Comparison of ENCODE assay signal across 8 cellular contexts in the genomic region with DNA sequence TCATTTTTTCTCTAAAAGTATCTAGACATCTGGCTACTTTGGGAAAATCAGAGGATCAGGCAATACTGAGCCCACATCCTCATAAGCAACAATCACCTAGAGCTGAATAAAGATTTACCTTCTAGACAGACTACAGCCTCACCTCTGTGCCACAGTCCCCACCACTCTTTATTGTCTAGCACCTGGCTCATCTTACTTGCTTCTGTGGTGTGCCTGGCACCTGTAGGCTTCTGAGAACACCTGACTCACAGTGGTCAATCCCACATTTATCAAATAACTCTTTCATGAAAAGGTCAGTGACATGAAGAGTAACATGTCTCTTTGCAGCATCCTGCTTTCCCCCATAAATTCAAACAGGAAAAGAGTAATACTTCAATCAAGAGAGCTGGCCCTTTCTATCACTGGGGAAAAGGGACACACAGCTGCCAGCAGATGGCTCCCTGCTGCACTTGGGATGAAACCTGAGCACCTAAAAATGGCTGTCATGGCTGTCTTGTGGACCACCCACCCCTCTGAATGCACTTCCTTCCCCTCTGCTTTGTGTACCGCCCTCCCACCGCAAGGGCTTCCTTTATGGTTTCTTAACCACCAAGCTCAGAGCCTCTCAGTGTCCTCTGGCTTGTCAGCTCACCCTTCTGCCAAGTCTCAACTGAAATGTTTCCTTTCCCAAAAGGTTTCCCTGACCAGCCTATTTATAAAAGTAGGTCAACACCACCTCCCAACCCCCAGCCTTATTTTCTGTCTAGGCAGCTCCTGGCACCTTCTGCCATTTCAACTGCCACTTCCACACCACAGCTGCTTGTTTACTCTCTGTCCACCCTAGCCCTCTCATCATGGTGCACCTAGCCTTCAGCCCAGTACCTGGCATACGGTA. TPM values are rescaled to one million over a fixed set of nuclear protein-coding genes. Genes with fewer than 3 reads are reported as not detected.
DNase-seq lines count a peak whose midpoint lies in the region; ATAC-seq, FAIRE-seq and TF ChIP-seq lines count a peak whose summit lies in the region.

No MANE protein-coding gene starts in this region.

- FAIRE-seq in GM18507 (lab: Jason Lieb, UNC), result peak; percentile 67

- intact Hi-C loops in Right ventricle myocardium superior (cut with DNase I), result no loop called here

- H3K4me1 ChIP-seq in Peyer's patch, result peaks cover 0 to 7% (median 2%) of the 10 kb centered on the region in 4 donors
- no peaks in the 10 kb centered on the region for H3K4me1 ChIP-seq in gastroesophageal sphincter

- H3K27ac ChIP-seq in Peyer's patch (peak overlapping the region in 1 of 4 donors; percentile 25), gastroesophageal sphincter (no peak overlapping the region)

- POLR2A ChIA-PET in AG04449 (lab: Yijun Ruan, JAX), result no interaction called here

- H3K27me3 ChIP-seq in Peyer's patch (no peaks in the 10 kb centered on the region), gastroesophageal sphincter (no peaks in the 10 kb centered on the region)

- ATAC-seq in Right ventricle myocardium superior (ENCODE audit: poor library complexity), result peak; percentile 95
- no peak for ATAC-seq in gastroesophageal sphincter

- H3K9me3 ChIP-seq in Peyer's patch (no peaks in the 10 kb centered on the region), gastroesophageal sphincter (no peaks in the 10 kb centered on the region)

- H3K36me3 ChIP-seq in Peyer's patch (peaks cover 0 to 100% (median 8%) of the 10 kb centered on the region in 3 donors), gastroesophageal sphincter (peaks cover 4 to 100% of the 10 kb centered on the region in 2 donors)

- DNase-seq in AG04449 (ENCODE audit: low read depth, low spot score) (no peak), GM18507 (ENCODE audit: extremely low spot score, insufficient read length, low read depth) (no peak), Peyer's patch (peak in 2 of 3 donors; percentile 60 to 78), Right ventricle myocardium superior (no peak), retinal pigment epithelial cell (ENCODE audit: low read depth) (no peak), occipital lobe (lab: John Stamatoyannopoulos, UW) (no peak)
- peak; percentile 80 for DNase-seq in activated effector memory CD4-positive, alpha-beta T cell treated with anti-CD3 and anti-CD28 coated beads, Interleukin-2, amount 50 U/mL, for 16 hours

- H3K4me3 ChIP-seq in AG04449 (ENCODE audit: low read depth, low read length) (no peak overlapping the region), Peyer's patch (no peak overlapping the region), retinal pigment epithelial cell (ENCODE audit: low read length) (no peak overlapping the region), gastroesophageal sphincter (no peak overlapping the region)

- WGBS in gastroesophageal sphincter (ENCODE audit: low coverage in 1 of 2), 2 donors, result 13 to 23% methylated on average over 2 to 3 of the region's 3 CpGs

- TF ChIP-seq CTCF in AG04449 (IDR thresholded peaks at IDR 0.05; ENCODE audit: insufficient read depth, low read length, missing control alignments) (peak; percentile 64), Peyer's patch (IDR thresholded peaks at IDR 0.05) (peak; percentile 14 to 46 (median 36)), retinal pigment epithelial cell (conservative IDR thresholded peaks at IDR 0.05; ENCODE audit: low read depth, low read length) (peak; percentile 69), gastroesophageal sphincter (IDR thresholded peaks at IDR 0.05) (peak in 1 of 4 experiments; percentile 21)

- no peak for TF ChIP-seq EP300 in gastroesophageal sphincter (IDR thresholded peaks at IDR 0.05)

- no peak for TF ChIP-seq POLR2A in Peyer's patch (IDR thresholded peaks at IDR 0.05)
- no peak for TF ChIP-seq POLR2A in gastroesophageal sphincter (IDR thresholded peaks at IDR 0.05)

- CTCF ChIA-PET in AG04449 (lab: Yijun Ruan, JAX), result interaction anchor here (0.9 to 10.6 kb wide), 16 partner anchors 9 to 170 kb away, joined by 3 to 150 read pairs (median 4); a partner anchor contains a TSS

RNA-seq across cellular contexts. Expression of a gene that starts 9.3 kb away (rescaled TPM):
- total RNA-seq in Peyer's patch (10 to 100 TPM; 24.0 to 46.2 (median 30.8) TPM), Right ventricle myocardium superior (23.9 TPM), occipital lobe (43.8 TPM), gastroesophageal sphincter (10 to 100 TPM; 20.3 to 38.3 (median 21.6) TPM)

RNA-seq across cellular contexts. Expression of a gene that starts 19.2 kb away (rescaled TPM):
- 10 to 100 TPM in 2 of 4 donors, 1 to 10 TPM in 2; 4.2 to 17.3 (median 10.1) TPM for total RNA-seq in Peyer's patch
- total RNA-seq in Right ventricle myocardium superior, result 23.2 TPM
- total RNA-seq in occipital lobe, result 19.5 TPM
- 10 to 100 TPM; 16.7 to 30.0 (median 23.5) TPM for total RNA-seq in gastroesophageal sphincter

RNA-seq across cellular contexts. Expression of a gene that starts 19.3 kb away (rescaled TPM):
- total RNA-seq in Peyer's patch (10 to 100 TPM; 22.8 to 74.3 (median 47.0) TPM), Right ventricle myocardium superior (8.3 TPM), occipital lobe (35.1 TPM), gastroesophageal sphincter (10 to 100 TPM; 11.2 to 34.7 (median 20.3) TPM)

Comparison
In these comparisons a context has a peak if more than half of its experiments do, and no peak if none do; other contexts are left out.
1. DNase-seq: peak in Peyer's patch (2 of 3) and activated effector memory CD4-positive, alpha-beta T cell treated with anti-CD3 and anti-CD28 coated beads, Interleukin-2, amount 50 U/mL, for 16 hours (single experiment); none in AG04449 (single experiment), GM18507 (single experiment), Right ventricle myocardium superior (single experiment), retinal pigment epithelial cell (single experiment) and occipital lobe (single experiment).